8 cellular contexts compared by ENCODE assay signal in the genomic region with DNA sequence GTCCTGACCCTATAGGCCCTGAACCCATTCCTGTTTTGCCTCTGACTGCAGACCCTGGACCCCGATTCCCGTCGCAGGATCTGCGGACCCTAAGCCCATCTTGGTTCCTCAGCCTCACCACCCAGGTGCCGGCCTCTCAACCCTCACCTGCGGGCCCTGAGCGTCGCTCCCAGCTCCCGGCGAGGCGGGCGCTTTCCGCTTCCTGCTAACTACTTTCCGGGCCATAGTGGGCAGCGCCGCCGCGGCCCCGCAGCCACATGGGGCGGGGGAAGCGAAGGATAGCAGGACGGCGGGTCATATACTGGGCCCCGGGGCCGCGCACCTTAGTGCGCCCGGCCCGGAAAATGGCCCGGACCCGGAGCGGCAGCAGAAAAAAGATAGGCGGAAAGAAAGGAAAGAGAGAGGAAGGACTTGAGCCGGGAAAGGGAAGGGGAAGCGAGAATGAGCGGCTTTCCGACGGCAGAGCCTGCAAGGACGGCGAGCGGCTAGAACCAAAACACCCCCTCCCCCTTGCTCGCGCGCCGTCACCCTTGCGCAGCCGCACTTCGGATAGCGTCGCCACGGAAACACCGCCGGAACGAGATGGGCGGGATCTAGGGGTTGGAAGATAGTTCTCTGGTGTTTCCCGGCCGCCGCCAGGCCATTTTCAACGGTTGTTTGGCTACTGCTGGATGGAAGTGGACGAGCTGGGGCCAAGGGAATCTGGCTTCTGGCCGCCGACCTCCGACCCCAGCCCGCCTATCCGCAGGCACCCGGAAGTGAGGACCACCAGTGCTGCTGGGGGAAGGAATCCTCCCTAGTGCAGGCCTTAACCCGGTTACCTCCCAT. TPM values are rescaled to one million over a fixed set of nuclear protein-coding genes. Genes with fewer than 3 reads are reported as not detected.
DNase-seq lines count a peak whose midpoint lies in the region; ATAC-seq and TF ChIP-seq lines count a peak whose summit lies in the region.

Gene DCAF12 (minus strand): TSS at position 492 of the 828 bp plus-strand sequence. CDS start 267 bp downstream, at position 225.

- peak within 1 kb of the TSS; percentile 83 for H3K4me3 ChIP-seq in Karpas-422 (ENCODE audit: low read length)

- no peaks in the 10 kb centered on the region for H3K27me3 ChIP-seq in Karpas-422 (ENCODE audit: low read length)

- H3K9me3 Mint-ChIP-seq in natural killer cell = no peaks in the 10 kb centered on the region

- H3K4me1 Mint-ChIP-seq in natural killer cell = peaks cover 54 to 58% of the 10 kb centered on the region in 2 donors

- 0 out of 2 replicates have a peak within 1 kb of the TSS, but pooled peaks have one; percentile 17 for H2AFZ ChIP-seq in Karpas-422 (ENCODE audit: low read length)

- H3K4me1 ChIP-seq in Karpas-422 (ENCODE audit: low read length) = peaks cover 39% of the 10 kb centered on the region

- no peaks in the 10 kb centered on the region for H3K9me3 ChIP-seq in Karpas-422 (ENCODE audit: low read length)

- no peak for TF ChIP-seq CTCF in natural killer cell (IDR thresholded peaks at IDR 0.05)

- peaks cover 28% of the 10 kb centered on the region; the same call in 1 of the 2 replicates for H4K20me1 ChIP-seq in Karpas-422 (ENCODE audit: insufficient read depth, low read depth, low read length)

- H3K27ac Mint-ChIP-seq in natural killer cell = peak within 1 kb of the TSS; percentile 97 to 98

- intact Hi-C loops in natural killer cell (cut with micrococcal nuclease) = loop anchor here (1.0 to 5.0 kb wide), 5 partner anchors 52 to 251 kb away; partner anchors contain the start of genes MYORG and UBAP2

- H3K27me3 Mint-ChIP-seq in natural killer cell (ENCODE audit: low read depth in 2 of 2) = no peaks in the 10 kb centered on the region

- peak; percentile 77 for ATAC-seq in GM21825 (IDR thresholded peaks at IDR 0.05; ENCODE audit: unreplicated experiment)
- ATAC-seq in natural killer cell = peak; percentile 91 to 95 (median 94)

- no peaks in the 10 kb centered on the region for H3K36me3 Mint-ChIP-seq in natural killer cell

- peaks cover 19% of the 10 kb centered on the region; the same call in 1 of the 2 replicates for H3K36me3 ChIP-seq in Karpas-422 (ENCODE audit: insufficient read depth, low read length)

- H3K27ac ChIP-seq in Karpas-422 (ENCODE audit: low read length) = peak within 1 kb of the TSS; percentile 94

- peak within 1 kb of the TSS; percentile 92 for H3K9ac ChIP-seq in Karpas-422 (ENCODE audit: low read length)

- H3K9me2 ChIP-seq in Karpas-422 (replicated peaks; ENCODE audit: insufficient read depth, low read length) = no peaks in the 10 kb centered on the region

- peak within 1 kb of the TSS; percentile 98 for H3K4me3 Mint-ChIP-seq in natural killer cell

- DNase-seq in Daoy (ENCODE audit: low read depth) (peak; percentile 98), Karpas-422 (peak; percentile 97), RPMI8226 (peak; percentile 94), fibroblast of peridontal ligament (ENCODE audit: extremely low read depth) (peak; percentile 87), natural killer cell (peak; percentile 89)
- DNase-seq in activated T-helper 9 cell treated with anti-CD3 and anti-CD28 coated beads, Interleukin-2, amount 50 U/mL, for 16 hours (ENCODE audit: low read depth) = peak; percentile 85
- DNase-seq in stimulated activated naive CD4-positive, alpha-beta T cell (lab: John Stamatoyannopoulos, UW) = peak; percentile 80 to 91 (median 84)

- H3K79me2 ChIP-seq in Karpas-422 (ENCODE audit: low read length) = peaks cover 48% of the 10 kb centered on the region

- peak within 1 kb of the TSS; percentile 95 for H3K4me2 ChIP-seq in Karpas-422 (ENCODE audit: low read depth, low read length, poor library complexity, severe bottlenecking)

RNA-seq across cellular contexts. Expression of gene DCAF12, which starts in this region (rescaled TPM):
- 22.5 and 29.1 TPM in 2 replicates for total RNA-seq in Daoy (2014; rRNA removed; shearing (Covaris generic))
- 56.7 and 86.3 TPM in 2 replicates for total RNA-seq in Karpas-422 (2014; rRNA removed; shearing (Covaris generic); ENCODE audit: low replicate concordance)
- 10 to 100 TPM; 14.9 to 24.3 (median 21.3) TPM for total RNA-seq in natural killer cell

Comparison
In these comparisons a context has a peak if more than half of its experiments do, and no peak if none do; other contexts are left out.
1. Peak in every context shown above with its lines: DNase-seq, ATAC-seq, H3K4me3 ChIP-seq and H3K27ac ChIP-seq.